Comparison of ENCODE assay signal across 18 cellular contexts in the genomic region with DNA sequence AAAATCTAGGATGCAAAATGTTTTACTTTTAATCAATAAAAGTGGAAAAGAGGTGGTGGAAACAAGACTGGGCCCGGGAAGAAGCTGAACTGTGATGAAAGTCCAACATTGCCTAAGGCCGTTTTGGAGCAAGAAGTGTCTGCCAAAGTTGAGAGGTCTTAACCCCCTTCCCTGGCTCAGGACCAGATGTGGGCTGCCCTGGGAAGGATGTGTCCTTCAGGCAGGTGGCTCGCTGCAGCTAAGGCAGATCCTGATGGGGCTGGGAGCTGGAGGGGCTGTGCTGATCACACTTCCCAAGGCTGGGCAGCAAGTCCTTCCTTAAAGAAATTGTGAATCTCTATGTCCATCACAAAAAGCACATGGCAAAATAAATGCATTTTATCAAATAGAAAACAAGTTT.
"Had no signal": no experiment of that assay in that cellular context is flagged by ENCODE, and none has a peak within 500 bp of the region (broad histone marks: within the 10 kb centered on the region; RNA-seq: fewer than 3 reads in every experiment).

No MANE protein-coding gene starts in this region.

- H3K4me1 Mint-ChIP-seq: naive thymus-derived CD8-positive, alpha-beta T cell had no signal

- H3K36me3 Mint-ChIP-seq: naive thymus-derived CD8-positive, alpha-beta T cell; type B pancreatic cell had no signal

- H3K27me3 ChIP-seq: esophagus squamous epithelium, gastroesophageal sphincter, neutrophil, right atrium auricular region, suprapubic skin, thyroid gland had no signal

- H3K27ac Mint-ChIP-seq: dendritic cell treated with granulocyte-macrophage colony-stimulating factor and Interleukin-4, amounts not matched to agents 40 ng/mL and 50 ng/mL, for 4 days; naive thymus-derived CD8-positive, alpha-beta T cell; type B pancreatic cell had no signal

- H3K36me3 ChIP-seq: esophagus squamous epithelium, gastroesophageal sphincter, neutrophil, right atrium auricular region, suprapubic skin, thyroid gland had no signal

- H3K4me1 ChIP-seq: esophagus squamous epithelium, gastroesophageal sphincter, right atrium auricular region, suprapubic skin, thyroid gland had no signal

- H3K27me3 Mint-ChIP-seq: dendritic cell treated with granulocyte-macrophage colony-stimulating factor and Interleukin-4, amounts not matched to agents 40 ng/mL and 50 ng/mL, for 4 days; naive thymus-derived CD8-positive, alpha-beta T cell; type B pancreatic cell had no signal

- H3K4me3 Mint-ChIP-seq: dendritic cell treated with granulocyte-macrophage colony-stimulating factor and Interleukin-4, amounts not matched to agents 40 ng/mL and 50 ng/mL, for 4 days; naive thymus-derived CD8-positive, alpha-beta T cell; type B pancreatic cell had no signal

- H3K9me3 Mint-ChIP-seq: type B pancreatic cell had no signal

- DNase-seq: esophagus squamous epithelium; foreskin fibroblast; glutamatergic neuron; left colon; left ventricle myocardium superior; mucosa of descending colon; naive thymus-derived CD8-positive, alpha-beta T cell; small intestine; stimulated activated CD4-positive, alpha-beta T cell treated with anti-CD3 and anti-CD28 coated beads, Interleukin-2, amount 100 ng/mL, for 48 hours; stimulated activated naive CD8-positive, alpha-beta T cell treated with anti-CD3 and anti-CD28 coated beads, Interleukin-15, Interleukin-2, amounts not matched to agents 100 U/mL and 50 U/mL, for 24 hours; thyroid gland had no signal

- H3K9me3 ChIP-seq: esophagus squamous epithelium, gastroesophageal sphincter, neutrophil, right atrium auricular region, suprapubic skin, thyroid gland had no signal

- ATAC-seq: gastroesophageal sphincter; left colon; left ventricle myocardium superior; mucosa of descending colon; naive thymus-derived CD8-positive, alpha-beta T cell; stimulated activated naive CD8-positive, alpha-beta T cell treated with anti-CD3 and anti-CD28 coated beads, Interleukin-15, Interleukin-2, amounts not matched to agents 100 U/mL and 50 U/mL, for 24 hours had no signal

- H3K4me3 ChIP-seq: esophagus squamous epithelium, gastroesophageal sphincter, lung, mucosa of descending colon, right atrium auricular region, suprapubic skin, thyroid gland had no signal

- H3K27ac ChIP-seq: esophagus squamous epithelium, gastroesophageal sphincter, neutrophil, right atrium auricular region, suprapubic skin, thyroid gland had no signal
